ENCODE assay signal across 8 cellular contexts in genomic region chr7:128531105-128531954, GRCh38. TPM values are rescaled to one million over a fixed set of nuclear protein-coding genes. Genes with fewer than 3 reads are reported as not detected.
A peak's percentile ranks its signal among the peaks of the same experiment; 100 is the strongest.
DNase-seq lines count a peak whose midpoint lies in the region; ATAC-seq, FAIRE-seq and TF ChIP-seq lines count a peak whose summit lies in the region.
"Not testable (repeated sequence)": the region's sequence is repeated elsewhere in the genome, so short reads cannot be mapped to it uniquely, and the experiment has no call there.

No MANE protein-coding gene starts in this region.

- not testable (repeated sequence) for H3K4me1 ChIP-seq in keratinocyte (ENCODE audit: control insufficient read depth, extremely low read depth, insufficient read depth, low read length)

- H3K36me3 Mint-ChIP-seq in central memory CD8-positive, alpha-beta T cell (ENCODE audit: insufficient read depth): peaks cover 32% of the 10 kb centered on the region

- H3K27me3 ChIP-seq in keratinocyte (ENCODE audit: control insufficient read depth, extremely low read depth, insufficient read depth, low read length): not testable (repeated sequence)

- H3K4me3 ChIP-seq in keratinocyte (ENCODE audit: control insufficient read depth in 2 of 3, extremely low read depth in 1 of 3, insufficient read depth in 2 of 3, low read depth in 1 of 3, low read length in 3 of 3): peak overlapping the region; percentile 66 to 84 (median 71)

- not testable (repeated sequence) for H3K36me3 ChIP-seq in keratinocyte (ENCODE audit: control insufficient read depth in 2 of 2, extremely low read depth in 1 of 2, insufficient read depth in 2 of 2, low read length in 2 of 2)

- H3K4me1 Mint-ChIP-seq in central memory CD8-positive, alpha-beta T cell: peaks cover 34% of the 10 kb centered on the region

- not testable (repeated sequence) for H3K9me3 ChIP-seq in keratinocyte (ENCODE audit: control insufficient read depth, low read depth, low read length)

- FAIRE-seq in keratinocyte (lab: Jason Lieb, UNC): not testable (repeated sequence)

- not testable (repeated sequence) for H3K4me2 ChIP-seq in keratinocyte (ENCODE audit: control insufficient read depth, extremely low read depth, insufficient read depth, low read depth, low read length)

- H3K9ac ChIP-seq in keratinocyte (ENCODE audit: control insufficient read depth, extremely low read depth, insufficient read depth, low read length): peak overlapping the region; percentile 92

- peak; percentile 90 for DNase-seq in AG08395 (ENCODE audit: low spot score)
- DNase-seq in NCI-H345 (lab: John Stamatoyannopoulos, UW): peak; percentile 71
- DNase-seq in central memory CD8-positive, alpha-beta T cell (ENCODE audit: low spot score in 2 of 2): peak; percentile 67 to 75
- DNase-seq in keratinocyte (ENCODE audit: low read depth, low spot score): not testable (repeated sequence)
- DNase-seq in stimulated activated CD4-positive, alpha-beta T cell treated with anti-CD3 and anti-CD28 coated beads, Interleukin-12 subunit alpha, Interleukin-12 subunit beta, amount 100 ng/mL, for 4 hours: peak; percentile 79

- not testable (repeated sequence) for H4K20me1 ChIP-seq in keratinocyte (ENCODE audit: control insufficient read depth, extremely low read depth, insufficient read depth, low read length)

- dilution Hi-C loops in keratinocyte (cut with MboI; ENCODE audit: extremely low pct_ligation_motif_present, low sequenced_read_pairs): not testable (repeated sequence)

- H3K9me1 ChIP-seq in keratinocyte (ENCODE audit: control insufficient read depth, extremely low read depth, insufficient read depth, low read length): not testable (repeated sequence)

- not testable (repeated sequence) for H3K27me3 Mint-ChIP-seq in central memory CD8-positive, alpha-beta T cell

- H2AFZ ChIP-seq in keratinocyte (ENCODE audit: control insufficient read depth, low read length): not testable (repeated sequence)

- H3K27ac ChIP-seq in keratinocyte (ENCODE audit: control insufficient read depth, insufficient read depth, low read length): peak overlapping the region; percentile 72

- H3K27ac Mint-ChIP-seq in central memory CD8-positive, alpha-beta T cell (ENCODE audit: low read depth): peak overlapping the region; percentile 89

- peaks cover 36% of the 10 kb centered on the region for H3K79me2 ChIP-seq in keratinocyte (ENCODE audit: control insufficient read depth, insufficient read depth, low read length)

- not testable (repeated sequence) for TF ChIP-seq CTCF in keratinocyte (optimal IDR thresholded peaks at IDR 0.05 in 1 of 3, IDR thresholded peaks at IDR 0.05 in 1 of 3, conservative IDR thresholded peaks at IDR 0.05 in 1 of 3; ENCODE audit: extremely low read depth in 1 of 3, insufficient read depth in 2 of 3, low read length in 3 of 3)

- not testable (repeated sequence) for H3K9me3 Mint-ChIP-seq in central memory CD8-positive, alpha-beta T cell

- peak; percentile 66 for ATAC-seq in GM19035 (IDR thresholded peaks at IDR 0.05; ENCODE audit: unreplicated experiment)
- peak; percentile 76 for ATAC-seq in HG03280 (IDR thresholded peaks at IDR 0.05; ENCODE audit: unreplicated experiment)
- peak; percentile 71 to 81 for ATAC-seq in activated CD4-positive, CD25-positive, alpha-beta regulatory T cell treated with anti-CD3 and anti-CD28 coated beads, Interleukin-2, amount 50 U/mL, for 24 hours
- ATAC-seq in central memory CD8-positive, alpha-beta T cell (replicated peaks; ENCODE audit: extremely low read depth, poor library complexity, severe bottlenecking): peak; percentile 78

- H3K4me3 Mint-ChIP-seq in central memory CD8-positive, alpha-beta T cell: peak overlapping the region; percentile 82

RNA-seq across cellular contexts. Expression of gene METTL2B, which starts 54.8 kb away (rescaled TPM):
- polyA plus RNA-seq in keratinocyte: 20.9 to 30.7 TPM (median 23.7 TPM) in 3 replicates
- 34.6 TPM for polyA plus RNA-seq in keratinocyte (2011; ENCODE audit: low read depth)
- 14.9 and 26.5 TPM in 2 replicates for polyA plus RNA-seq in keratinocyte (2011; cell fraction: cytosol; rRNA removed)
- polyA plus RNA-seq in keratinocyte (2011; cell fraction: nucleus; rRNA removed): 22.4 and 30.6 TPM in 2 replicates
- 17.6 and 21.7 TPM in 2 replicates for polyA plus RNA-seq in keratinocyte (2012; ENCODE audit: low replicate concordance)
- 9.2 to 36.1 TPM (median 22.4 TPM) in 3 replicates for polyA minus RNA-seq in keratinocyte
- 28.0 TPM for polyA minus RNA-seq in keratinocyte (2011; cell fraction: cytosol; rRNA and poly(A)+ RNA removed)
- 17.5 and 25.0 TPM in 2 replicates for polyA minus RNA-seq in keratinocyte (2011; cell fraction: nucleus; rRNA and poly(A)+ RNA removed)
